In the genomic region with DNA sequence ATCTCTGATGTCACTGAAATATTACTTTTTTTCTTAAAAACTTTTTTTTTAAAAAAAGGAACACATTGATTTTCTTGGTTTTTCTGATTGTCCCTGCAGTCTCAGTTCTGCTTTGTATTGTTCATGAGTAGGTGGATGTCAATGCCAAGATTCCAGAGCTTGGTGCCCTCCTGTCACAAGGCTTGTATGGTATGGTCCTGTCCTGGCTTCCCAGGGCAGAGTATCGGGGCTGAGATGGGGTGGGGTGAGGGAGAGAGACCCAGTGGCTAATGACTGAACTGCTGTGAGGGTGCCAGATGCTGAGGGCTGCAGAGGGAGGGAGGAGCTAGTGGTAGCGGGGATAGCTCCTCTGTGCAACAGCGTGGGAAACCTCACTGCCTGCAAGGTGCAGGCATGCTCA, we compare ENCODE assay signal across 9 cellular contexts. TPM values are rescaled to one million over a fixed set of nuclear protein-coding genes. Genes with fewer than 3 reads are reported as not detected.
A peak's percentile ranks its signal among the peaks of the same experiment; 100 is the strongest.
DNase-seq lines count a peak whose midpoint lies in the region; ATAC-seq and TF ChIP-seq lines count a peak whose summit lies in the region.
"Had no signal": no experiment of that assay in that cellular context is flagged by ENCODE, and none has a peak within 500 bp of the region (broad histone marks: within the 10 kb centered on the region; RNA-seq: fewer than 3 reads in every experiment).

No MANE protein-coding gene starts in this region.

- no peak for TF ChIP-seq POLR2A in GM18505 (IDR thresholded peaks at IDR 0.05; ENCODE audit: borderline replicate concordance, extremely low read depth, insufficient read depth, insufficient read length)

- no peaks in the 10 kb centered on the region for H3K4me1 Mint-ChIP-seq in Caco-2 (ENCODE audit: low read depth, unreplicated experiment)

- no peaks in the 10 kb centered on the region for H3K36me3 ChIP-seq in osteoblast (ENCODE audit: insufficient read depth, low read length)
- no peaks in the 10 kb centered on the region for H3K36me3 ChIP-seq in Caco-2 (ENCODE audit: control insufficient read depth, insufficient read depth, low read length)

- H3K4me3 ChIP-seq in osteoblast (ENCODE audit: insufficient read depth, low read length) (no peak overlapping the region), Caco-2 (ENCODE audit: low read depth, low read length) (no peak overlapping the region)

- CTCF ChIA-PET in Caco-2 (lab: Charles Lee): interaction anchor here (1.0 kb wide), 1 partner anchor 46 kb away, joined by 5 read pairs; no protein-coding TSS in a partner anchor

- ATAC-seq in GM18505 (IDR thresholded peaks at IDR 0.05; ENCODE audit: unreplicated experiment) (peak; percentile 33), HG02852 (IDR thresholded peaks at IDR 0.05; ENCODE audit: unreplicated experiment) (peak; percentile 39), GM18517 (IDR thresholded peaks at IDR 0.05; ENCODE audit: unreplicated experiment) (no peak)

- H3K36me3 Mint-ChIP-seq in Caco-2 (ENCODE audit: insufficient read depth, unreplicated experiment): peaks cover 8% of the 10 kb centered on the region

- peaks cover 6% of the 10 kb centered on the region for H3K27me3 Mint-ChIP-seq in Caco-2 (ENCODE audit: insufficient read depth, unreplicated experiment)

- H3K9me3 ChIP-seq in osteoblast (ENCODE audit: low read depth, low read length) (no peaks in the 10 kb centered on the region), Caco-2 (no peaks in the 10 kb centered on the region)

- H3K27me3 ChIP-seq in osteoblast (ENCODE audit: insufficient read depth, low read length): no peaks in the 10 kb centered on the region
- no peaks in the 10 kb centered on the region; the same call in 1 of the 2 replicates for H3K27me3 ChIP-seq in Caco-2 (replicated peaks; ENCODE audit: control insufficient read depth, insufficient read depth, low read length)

- H3K4me2 ChIP-seq in osteoblast (ENCODE audit: insufficient read depth, low read length): no peak overlapping the region

- TF ChIP-seq CTCF in osteoblast (IDR thresholded peaks at IDR 0.05; ENCODE audit: extremely low read depth, low read depth, low read length) (no peak), Caco-2 (IDR thresholded peaks at IDR 0.05; ENCODE audit: insufficient read depth in 1 of 2, low read depth in 1 of 2, low read length in 1 of 2, severe bottlenecking in 1 of 2, unreplicated experiment in 1 of 2) (no peak)

- H3K9me3 Mint-ChIP-seq in Caco-2 (ENCODE audit: unreplicated experiment): no peaks in the 10 kb centered on the region

- no peak overlapping the region for H2AFZ ChIP-seq in osteoblast (ENCODE audit: low read length)

- intact Hi-C loops in Caco-2 (cut with micrococcal nuclease; ENCODE audit: unreplicated experiment): no loop called here

- peaks cover 13% of the 10 kb centered on the region for H3K4me1 ChIP-seq in osteoblast (ENCODE audit: insufficient read depth, low read length)
- H3K4me1 ChIP-seq in Caco-2: peaks cover 4% of the 10 kb centered on the region; the same call in 1 of the 2 replicates

- DNase-seq in SK-N-DZ (ENCODE audit: low spot score) (peak; percentile 37), osteoblast (ENCODE audit: insufficient read length, low spot score, missing footprints) (peak; percentile 67), Caco-2 (no peak), SHP77 (lab: John Stamatoyannopoulos, UW) (no peak)
- DNase-seq: activated CD4-positive, alpha-beta T cell treated with anti-CD3 and anti-CD28 coated beads, Interleukin-2, amount 50 U/mL, for 4 hours; DMS79 had no signal

- no peak overlapping the region for H3K27ac ChIP-seq in osteoblast (ENCODE audit: low read depth, low read length)

- peaks cover 5% of the 10 kb centered on the region for H3K79me2 ChIP-seq in osteoblast (ENCODE audit: insufficient read depth, low read length)

- POLR2A ChIA-PET in Caco-2 (lab: Charles Lee): interaction anchor here (1.0 kb wide), 1 partner anchor 11 kb away, joined by 3 read pairs; no protein-coding TSS in a partner anchor

- no peaks in the 10 kb centered on the region for H4K20me1 ChIP-seq in osteoblast (ENCODE audit: insufficient read depth, low read length)

- BruUV-seq in Caco-2 (replicated peaks; lab: Mats Ljungman, UMichigan): no TSS peak

- no peak overlapping the region for H3K27ac Mint-ChIP-seq in Caco-2 (ENCODE audit: unreplicated experiment)

- H3K4me3 Mint-ChIP-seq in Caco-2 (ENCODE audit: unreplicated experiment): no peak overlapping the region

RNA-seq across cellular contexts. Expression of a gene that starts 4.4 kb away (rescaled TPM):
- polyA plus RNA-seq in SK-N-DZ (2014; cell fraction: cytosol; rRNA removed): 43.8 and 49.4 TPM in 2 replicates
- polyA plus RNA-seq in SK-N-DZ (2014; cell fraction: nucleus; rRNA removed): 45.8 and 57.4 TPM in 2 replicates
- 105 and 116 TPM in 2 replicates for total RNA-seq in osteoblast
- 103 and 117 TPM in 2 replicates for total RNA-seq in Caco-2 (2022)

RNA-seq across cellular contexts. Expression of a gene that starts 32.4 kb away (rescaled TPM):
- polyA plus RNA-seq in SK-N-DZ (2014; cell fraction: cytosol; rRNA removed): 0.63 and 1.1 TPM in 2 replicates
- 4.4 and 4.9 TPM in 2 replicates for polyA plus RNA-seq in SK-N-DZ (2014; cell fraction: nucleus; rRNA removed)
- total RNA-seq in osteoblast (5.4 and 7.1 TPM in 2 replicates), Caco-2 (2022) (0.84 and 2.3 TPM in 2 replicates)

Comparison
In these comparisons a context has a peak if more than half of its experiments do, and no peak if none do; other contexts are left out.
1. DNase-seq: peak in SK-N-DZ (single experiment) and osteoblast (single experiment); none in Caco-2 (0 of 2) and SHP77 (0 of 2).